Comparison of ENCODE assay signal across 8 cellular contexts in genomic region chr7:29239638-29240037, GRCh38. TPM values are rescaled to one million over a fixed set of nuclear protein-coding genes. Genes with fewer than 3 reads are reported as not detected.
DNase-seq lines count a peak whose midpoint lies in the region; ATAC-seq, FAIRE-seq and TF ChIP-seq lines count a peak whose summit lies in the region.

No MANE protein-coding gene starts in this region.

- H3K36me3 ChIP-seq in DOHH2 (ENCODE audit: control insufficient read depth, low read length), result no peaks in the 10 kb centered on the region
- no peaks in the 10 kb centered on the region for H3K36me3 ChIP-seq in PC-3 (ENCODE audit: low read depth, low read length)

- H3K79me2 ChIP-seq in DOHH2 (ENCODE audit: control insufficient read depth, low read length), result no peaks in the 10 kb centered on the region
- H3K79me2 ChIP-seq in PC-3 (ENCODE audit: low read length), result no peaks in the 10 kb centered on the region

- TF ChIP-seq POLR2A in GM12891 (IDR thresholded peaks at IDR 0.05; ENCODE audit: low read depth, low read length), result no peak

- H4K20me1 ChIP-seq in DOHH2 (ENCODE audit: control insufficient read depth, insufficient read depth, low read depth, low read length) (no peaks in the 10 kb centered on the region), PC-3 (ENCODE audit: low read length) (no peaks in the 10 kb centered on the region)

- H3K4me1 ChIP-seq in DOHH2 (ENCODE audit: control insufficient read depth, low read length) (no peaks in the 10 kb centered on the region), PC-3 (ENCODE audit: insufficient read depth, low read length) (no peaks in the 10 kb centered on the region)

- H3K27ac ChIP-seq in DOHH2 (ENCODE audit: low read depth, low read length) (no peak overlapping the region), PC-3 (ENCODE audit: low read length) (no peak overlapping the region)

- peaks cover 19% of the 10 kb centered on the region for H3K4me1 Mint-ChIP-seq in activated T-helper 2 cell treated with anti-CD3 and anti-CD28 coated beads, Interferon-gamma antibody, Interleukin-2, Interleukin-4, amounts not matched to agents 10 μg/mL and 5 μg/mL and 100 μg/mL, durations not matched to agents 14 hours and 24 hours and 36 hours (ENCODE audit: low read depth)

- H3K9me3 ChIP-seq in DOHH2 (ENCODE audit: control insufficient read depth, insufficient read depth, low read length), result no peaks in the 10 kb centered on the region
- no peaks in the 10 kb centered on the region for H3K9me3 ChIP-seq in PC-3 (ENCODE audit: low read length)

- POLR2A ChIA-PET in PC-3 (lab: Charles Lee; ENCODE audit: unreplicated experiment), result no interaction called here

- BruUV-seq in PC-3 (replicated peaks; lab: Mats Ljungman, UMichigan), result no TSS peak

- no peaks in the 10 kb centered on the region for H3K9me2 ChIP-seq in DOHH2 (replicated peaks; ENCODE audit: control insufficient read depth, low read length)
- no peaks in the 10 kb centered on the region for H3K9me2 ChIP-seq in PC-3 (replicated peaks; ENCODE audit: low read length)

- H3K9me3 Mint-ChIP-seq in activated T-helper 2 cell treated with anti-CD3 and anti-CD28 coated beads, Interferon-gamma antibody, Interleukin-2, Interleukin-4, amounts not matched to agents 10 μg/mL and 5 μg/mL and 100 μg/mL, durations not matched to agents 14 hours and 24 hours and 36 hours, result no peaks in the 10 kb centered on the region

- no peaks in the 10 kb centered on the region for H3K36me3 Mint-ChIP-seq in activated T-helper 2 cell treated with anti-CD3 and anti-CD28 coated beads, Interferon-gamma antibody, Interleukin-2, Interleukin-4, amounts not matched to agents 10 μg/mL and 5 μg/mL and 100 μg/mL, durations not matched to agents 14 hours and 24 hours and 36 hours (ENCODE audit: low read depth)

- H3K9ac ChIP-seq in PC-3 (ENCODE audit: low read length), result no peak overlapping the region

- H3K27ac Mint-ChIP-seq in activated T-helper 2 cell treated with anti-CD3 and anti-CD28 coated beads, Interferon-gamma antibody, Interleukin-2, Interleukin-4, amounts not matched to agents 10 μg/mL and 5 μg/mL and 100 μg/mL, durations not matched to agents 14 hours and 24 hours and 36 hours, result no peak overlapping the region

- no peak for FAIRE-seq in GM12891 (lab: Jason Lieb, UNC)

- H3K4me2 ChIP-seq in DOHH2 (ENCODE audit: low read length) (no peak overlapping the region), PC-3 (ENCODE audit: low read length) (no peak overlapping the region)

- intact Hi-C loops in PC-3 (cut with micrococcal nuclease), result no loop called here
- intact Hi-C loops in activated T-helper 2 cell treated with anti-CD3 and anti-CD28 coated beads, Interferon-gamma antibody, Interleukin-2, Interleukin-4, amounts not matched to agents 10 μg/mL and 5 μg/mL and 100 μg/mL, durations not matched to agents 14 hours and 24 hours and 36 hours (cut with micrococcal nuclease), result loop anchor here (1.0 to 10.0 kb wide), 3 partner anchors 42 to 169 kb away; no protein-coding TSS in a partner anchor

- no peaks in the 10 kb centered on the region for H3K27me3 ChIP-seq in DOHH2 (ENCODE audit: control insufficient read depth, low read length)
- H3K27me3 ChIP-seq in PC-3 (ENCODE audit: low read length), result no peaks in the 10 kb centered on the region

- ATAC-seq in PC-3, result 0 out of 2 replicates have a peak, but pooled peaks have one; percentile 46

- H3K4me3 ChIP-seq in DOHH2 (ENCODE audit: low read length), result no peak overlapping the region
- H3K4me3 ChIP-seq in PC-3 (ENCODE audit: low read length), result no peak overlapping the region
- no peak overlapping the region for H3K4me3 ChIP-seq in fibroblast of the aortic adventitia (ENCODE audit: low read depth, low read length)

- H3F3A ChIP-seq in DOHH2 (ENCODE audit: control insufficient read depth, insufficient read depth) (no peaks in the 10 kb centered on the region), PC-3 (ENCODE audit: low read length, unreplicated experiment) (no peaks in the 10 kb centered on the region)

- CTCF ChIA-PET in PC-3 (lab: Charles Lee), result no interaction called here

- peaks cover 36% of the 10 kb centered on the region for H3K27me3 Mint-ChIP-seq in activated T-helper 2 cell treated with anti-CD3 and anti-CD28 coated beads, Interferon-gamma antibody, Interleukin-2, Interleukin-4, amounts not matched to agents 10 μg/mL and 5 μg/mL and 100 μg/mL, durations not matched to agents 14 hours and 24 hours and 36 hours (ENCODE audit: low read depth)

- no peak overlapping the region for H2AFZ ChIP-seq in PC-3 (ENCODE audit: low read length)

- TF ChIP-seq CTCF in DOHH2 (IDR thresholded peaks at IDR 0.05; ENCODE audit: low read depth, low read length, poor library complexity, severe bottlenecking), result peak; percentile 71
- peak; percentile 69 for TF ChIP-seq CTCF in PC-3 (conservative IDR thresholded peaks at IDR 0.05; ENCODE audit: low read depth, low read length)
- peak; percentile 46 for TF ChIP-seq CTCF in fibroblast of the aortic adventitia (IDR thresholded peaks at IDR 0.05; ENCODE audit: insufficient read depth, low read length)

- no peak overlapping the region for H3K4me3 Mint-ChIP-seq in activated T-helper 2 cell treated with anti-CD3 and anti-CD28 coated beads, Interferon-gamma antibody, Interleukin-2, Interleukin-4, amounts not matched to agents 10 μg/mL and 5 μg/mL and 100 μg/mL, durations not matched to agents 14 hours and 24 hours and 36 hours (ENCODE audit: low read depth)

- DNase-seq in 8988T (peak; percentile 21), PC-3 (peak; percentile 53), fibroblast of the aortic adventitia (ENCODE audit: low read depth) (peak; percentile 58), GM03348 (ENCODE audit: low spot score) (no peak), NCI-H2029 treated with DMSO at 0.1 percent for 48 hours (lab: John Stamatoyannopoulos, UW) (no peak), GM12891 (ENCODE audit: insufficient read length, low spot score) (no peak)
- no peak for DNase-seq in activated T-helper 2 cell treated with anti-CD3 and anti-CD28 coated beads, Interferon-gamma antibody, Interleukin-2, Interleukin-4, amounts not matched to agents 10 μg/mL and 5 μg/mL and 100 μg/mL, durations not matched to agents 14 hours and 24 hours and 36 hours (ENCODE audit: low spot score)

TF ChIP-seq in GM12891, 5 proteins besides CTCF, POLR2A, EP300 and RAD21:
- TF ChIP-seq POLR2AphosphoS5 (IDR thresholded peaks at IDR 0.05; ENCODE audit: low read depth, low read length) (no peak), TAF1 (IDR thresholded peaks at IDR 0.05; ENCODE audit: low read depth, low read length) (no peak), SPI1 (IDR thresholded peaks at IDR 0.05; ENCODE audit: low read depth, low read length) (no peak), PAX5 (IDR thresholded peaks at IDR 0.05; ENCODE audit: insufficient read depth, low read length, severe bottlenecking) (no peak), POU2F2 (IDR thresholded peaks at IDR 0.05; ENCODE audit: low read depth, low read length) (no peak)

RNA-seq across cellular contexts. Expression of gene CHN2, which starts 45.1 kb away (rescaled TPM):
- 3.1 and 7.7 TPM in 2 replicates for total RNA-seq in PC-3 (2014; rRNA removed)
- total RNA-seq in fibroblast of the aortic adventitia (ENCODE audit: low replicate concordance), result 0.81 and 3.6 TPM in 2 replicates
- 0.73 and 0.94 TPM in 2 replicates for total RNA-seq in activated T-helper 2 cell treated with anti-CD3 and anti-CD28 coated beads, Interferon-gamma antibody, Interleukin-2, Interleukin-4, amounts not matched to agents 10 μg/mL and 5 μg/mL and 100 μg/mL, durations not matched to agents 14 hours and 24 hours and 36 hours
- not detected for polyA plus RNA-seq in GM12891 (2012; ENCODE audit: low read depth, missing spikeins)

Comparison
In these comparisons a context has a peak if more than half of its experiments do, and no peak if none do; other contexts are left out.
1. DNase-seq: peak in 8988T (single experiment), PC-3 (single experiment) and fibroblast of the aortic adventitia (single experiment); none in activated T-helper 2 cell treated with anti-CD3 and anti-CD28 coated beads, Interferon-gamma antibody, Interleukin-2, Interleukin-4, amounts not matched to agents 10 μg/mL and 5 μg/mL and 100 μg/mL, durations not matched to agents 14 hours and 24 hours and 36 hours (single experiment), GM03348 (single experiment), NCI-H2029 treated with DMSO at 0.1 percent for 48 hours (single experiment) and GM12891 (single experiment).
2. Peak in every context shown above with its lines, with median percentiles within 50 percentile points of each other: CTCF ChIP-seq.